Comparison of ENCODE assay signal across 1 cellular context in genomic region chr16:88785106-88785924, GRCh38.
TF ChIP-seq lines count a peak whose summit lies in the region.

PIEZO1 (minus strand) TSS chr16:88785220; CDS start chr16:88784964, 256 bp downstream.

TF ChIP-seq in GM12878, 131 proteins besides CTCF, POLR2A, EP300 and RAD21 (continued from another document and continues in another):
- TF ChIP-seq PBX3 (IDR thresholded peaks at IDR 0.05; ENCODE audit: insufficient replicate concordance, low read depth, low read length): no peak
- no peak for TF ChIP-seq ETV6 (conservative IDR thresholded peaks at IDR 0.05 in 1 of 2, IDR thresholded peaks at IDR 0.05 in 1 of 2; ENCODE audit: borderline replicate concordance in 1 of 2, low read depth in 1 of 2)
- TF ChIP-seq NR2C2 (IDR thresholded peaks at IDR 0.05; ENCODE audit: borderline replicate concordance, control insufficient read depth, insufficient read length, low read depth): no peak
- no peak for TF ChIP-seq RUNX3 (IDR thresholded peaks at IDR 0.05; ENCODE audit: low read length)
- peak; percentile 54; the same call in 1 of the 2 replicates for TF ChIP-seq MAX (IDR thresholded peaks at IDR 0.05; ENCODE audit: low read depth, low read length)
- no peak for TF ChIP-seq E2F8 (IDR thresholded peaks at IDR 0.05; ENCODE audit: low read depth, partially characterized antibody)
- TF ChIP-seq PML (IDR thresholded peaks at IDR 0.05; ENCODE audit: low read length): no peak
- no peak for TF ChIP-seq E4F1 (IDR thresholded peaks at IDR 0.05; ENCODE audit: borderline replicate concordance, partially characterized antibody)
- peak; percentile 100 for TF ChIP-seq GATAD2B (conservative IDR thresholded peaks at IDR 0.05; ENCODE audit: low read depth)
- TF ChIP-seq EZH2 (IDR thresholded peaks at IDR 0.05; ENCODE audit: borderline replicate concordance, control insufficient read depth, low read depth, low read length): no peak
- no peak for TF ChIP-seq WRNIP1 (IDR thresholded peaks at IDR 0.05; ENCODE audit: borderline replicate concordance, low read depth, low read length)
- TF ChIP-seq SREBF2 (IDR thresholded peaks at IDR 0.05; ENCODE audit: low read length): no peak
- TF ChIP-seq STAT1 (conservative IDR thresholded peaks at IDR 0.05): no peak
- TF ChIP-seq ZSCAN29 (IDR thresholded peaks at IDR 0.05): no peak
- no peak for TF ChIP-seq NFYA (IDR thresholded peaks at IDR 0.05; ENCODE audit: borderline replicate concordance, low read depth, low read length)
- TF ChIP-seq MXI1 (IDR thresholded peaks at IDR 0.05; ENCODE audit: low read depth, low read length): peak; percentile 66
- TF ChIP-seq CBX3 (IDR thresholded peaks at IDR 0.05; ENCODE audit: borderline replicate concordance, low read depth): no peak
- TF ChIP-seq SUZ12 (IDR thresholded peaks at IDR 0.05; ENCODE audit: unreplicated experiment): no peak
- no peak for TF ChIP-seq ESRRA (IDR thresholded peaks at IDR 0.05; ENCODE audit: low read length)
- TF ChIP-seq IRF4 (IDR thresholded peaks at IDR 0.05; ENCODE audit: low read depth, low read length): no peak
- 0 out of 2 replicates have a peak, but pooled peaks have one; percentile 43 for TF ChIP-seq TAF1 (IDR thresholded peaks at IDR 0.05; ENCODE audit: borderline replicate concordance, low read depth, low read length)
- peak; percentile 68 for TF ChIP-seq SMC3 (IDR thresholded peaks at IDR 0.05; ENCODE audit: borderline replicate concordance, low read length)
- no peak for TF ChIP-seq USF1 (IDR thresholded peaks at IDR 0.05; ENCODE audit: borderline replicate concordance, extremely low read length, insufficient read depth, low read depth, low read length)
- no peak for TF ChIP-seq CUX1 (IDR thresholded peaks at IDR 0.05; ENCODE audit: insufficient replicate concordance, low read depth, low read length)
- TF ChIP-seq KDM1A (IDR thresholded peaks at IDR 0.05; ENCODE audit: borderline replicate concordance): no peak
- no peak for TF ChIP-seq ATF3 (IDR thresholded peaks at IDR 0.05; ENCODE audit: borderline replicate concordance, extremely low read depth, low read depth, low read length)
- TF ChIP-seq CEBPZ (IDR thresholded peaks at IDR 0.05; ENCODE audit: low read depth, low read length): no peak
- TF ChIP-seq CBFB (IDR thresholded peaks at IDR 0.05; ENCODE audit: low read depth): no peak
- TF ChIP-seq RBBP5 (conservative IDR thresholded peaks at IDR 0.05): no peak
- TF ChIP-seq ZBED1 (IDR thresholded peaks at IDR 0.05; ENCODE audit: borderline replicate concordance): no peak
- peak; percentile 36; the same call in 1 of the 2 replicates for TF ChIP-seq BCLAF1 (IDR thresholded peaks at IDR 0.05)
- peak; percentile 97 for TF ChIP-seq SMARCA5 (IDR thresholded peaks at IDR 0.05)
- TF ChIP-seq FOXK2 (IDR thresholded peaks at IDR 0.05): no peak
